Comparison of ENCODE assay signal across 13 cellular contexts in the genomic region with DNA sequence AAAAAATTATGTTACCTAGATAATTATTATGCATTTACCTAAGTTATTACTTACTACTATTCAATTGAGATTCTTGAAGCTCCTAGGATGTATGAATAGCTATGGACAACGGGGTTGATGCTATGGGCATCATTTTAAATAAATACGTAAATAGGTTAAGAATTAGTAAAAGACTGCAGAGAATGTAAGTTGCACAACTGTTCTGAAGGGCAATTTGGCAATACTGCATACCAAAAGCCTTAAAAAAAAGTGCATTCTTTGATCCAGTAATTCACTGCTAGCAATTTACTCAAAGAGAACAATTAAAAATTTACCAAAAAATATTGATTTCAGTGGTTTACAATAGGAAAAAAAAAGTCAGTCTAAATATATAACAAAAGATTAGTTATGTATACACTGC. TPM values are rescaled to one million over a fixed set of nuclear protein-coding genes. Genes with fewer than 3 reads are reported as not detected.
DNase-seq lines count a peak whose midpoint lies in the region; ATAC-seq and TF ChIP-seq lines count a peak whose summit lies in the region.
"Had no signal": no experiment of that assay in that cellular context is flagged by ENCODE, and none has a peak within 500 bp of the region (broad histone marks: within the 10 kb centered on the region; RNA-seq: fewer than 3 reads in every experiment).

No MANE protein-coding gene starts in this region.

- no peaks in the 10 kb centered on the region for H3K9me3 ChIP-seq in HAP-1
- no peaks in the 10 kb centered on the region for H3K9me3 ChIP-seq in lower lobe of right lung

- peaks cover 13% of the 10 kb centered on the region for H3K4me1 ChIP-seq in HAP-1
- peaks cover 78% of the 10 kb centered on the region for H3K4me1 ChIP-seq in lower lobe of right lung

- TF ChIP-seq CTCF in astrocyte of the cerebellum (IDR thresholded peaks at IDR 0.05; ENCODE audit: low read depth, low read length, missing control alignments) (no peak), lower lobe of right lung (IDR thresholded peaks at IDR 0.05) (no peak)

- H3K27me3 ChIP-seq in HAP-1 (ENCODE audit: low read depth) (no peaks in the 10 kb centered on the region), lower lobe of right lung (ENCODE audit: low read depth) (no peaks in the 10 kb centered on the region)

- in situ Hi-C loops in HAP-1 (cut with MboI; ENCODE audit: low sequenced_read_pairs) (loop anchor here (25.0 kb wide), 1 partner anchor 405 kb away; a partner anchor contains a TSS), astrocyte of the cerebellum (cut with HindIII; ENCODE audit: low sequenced_read_pairs) (no loop called here)

- H3K27ac ChIP-seq in lower lobe of right lung = peak overlapping the region; percentile 50

- intact Hi-C loops in lower lobe of right lung (cut with DNase I) = no loop called here

- H3K4me3 ChIP-seq in HAP-1 (peak overlapping the region; percentile 71), astrocyte of the cerebellum (ENCODE audit: low read depth, low read length) (peak overlapping the region; percentile 86), lower lobe of right lung (peak overlapping the region; percentile 85)

- H3K36me3 ChIP-seq in HAP-1 (replicated peaks) = peaks cover 30% of the 10 kb centered on the region
- peaks cover 47% of the 10 kb centered on the region for H3K36me3 ChIP-seq in lower lobe of right lung

- DNase-seq in AG08395 (ENCODE audit: low spot score) = peak; percentile 30
- DNase-seq in HAP-1 (ENCODE audit: low spot score in 2 of 2) = no peak
- DNase-seq in astrocyte of the cerebellum (ENCODE audit: low read depth) = no peak
- no peak for DNase-seq in lower lobe of right lung
- DNase-seq in CD1c-positive myeloid dendritic cell (ENCODE audit: extremely low spot score) = no peak
- DNase-seq in left lobe of liver (ENCODE audit: low spot score) = no peak
- DNase-seq in NCI-H1417 (lab: John Stamatoyannopoulos, UW) = no peak

- ATAC-seq in lower lobe of right lung = no peak
- no peak for ATAC-seq in left lobe of liver
- no peak for ATAC-seq in HG03108 (IDR thresholded peaks at IDR 0.05; ENCODE audit: unreplicated experiment)
- ATAC-seq: HCT116 had no signal

RNA-seq across cellular contexts. Expression of a gene that starts 3.5 kb away (rescaled TPM):
- 191 TPM for total RNA-seq in lower lobe of right lung
- total RNA-seq in left lobe of liver = 27.1 TPM

RNA-seq across cellular contexts. Expression of a gene that starts 21.0 kb away (rescaled TPM):
- total RNA-seq in lower lobe of right lung (3.0 TPM), left lobe of liver (not detected)
- total RNA-seq: dermis microvascular lymphatic vessel endothelial cell; M059J; myocyte; T-helper 2 cell treated with Interferon-gamma antibody and Interleukin-4, amounts not matched to agents 100 ng/mL and 5 ng/mL, for 36 hours had no signal

RNA-seq across cellular contexts. Expression of a gene that starts 41.8 kb away (rescaled TPM):
- total RNA-seq in lower lobe of right lung (211 TPM), left lobe of liver (2.8 TPM)
- total RNA-seq: dermis microvascular lymphatic vessel endothelial cell, myocyte had no signal

Comparison
In these comparisons a context has a peak if more than half of its experiments do, and no peak if none do; other contexts are left out.
1. RNA of a gene that starts 41.8 kb away (total RNA-seq): 211 TPM in lower lobe of right lung (single experiment); 2.8 TPM in left lobe of liver (single experiment); every median in the first group is over 10 times any median in the second.
2. Peak in every context shown above with its lines, with median percentiles within 50 percentile points of each other: H3K4me3 ChIP-seq.